ENCODE assay signal across 17 cellular contexts in the genomic region with DNA sequence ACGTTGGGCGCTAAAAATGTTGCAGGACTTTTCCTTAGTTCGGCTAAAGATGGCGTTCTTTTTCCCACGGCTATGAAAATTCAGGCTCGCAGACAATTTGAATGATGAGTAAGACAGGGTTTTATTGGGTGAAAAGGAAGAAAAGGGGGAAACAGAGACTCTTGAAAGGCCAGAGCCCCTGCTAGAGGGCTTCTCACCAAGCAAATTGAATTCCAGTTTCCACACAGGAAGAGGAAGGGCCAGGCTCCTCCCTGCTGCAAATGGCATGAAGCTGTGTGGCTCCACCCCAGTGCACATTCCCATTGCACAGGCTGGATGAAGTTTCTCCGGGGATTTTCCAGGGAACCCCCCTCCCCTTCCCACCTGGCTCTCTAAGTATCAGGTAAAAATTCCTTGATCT.
A peak's percentile ranks its signal among the peaks of the same experiment; 100 is the strongest.
DNase-seq lines count a peak whose midpoint lies in the region; TF ChIP-seq lines count a peak whose summit lies in the region.
"Had no signal": no experiment of that assay in that cellular context is flagged by ENCODE, and none has a peak within 500 bp of the region (broad histone marks: within the 10 kb centered on the region; RNA-seq: fewer than 3 reads in every experiment).

No MANE protein-coding gene starts in this region.

- H3K4me1 ChIP-seq in mammary epithelial cell (ENCODE audit: insufficient read depth, low read length), result no peaks in the 10 kb centered on the region

- CTCF ChIA-PET in mammary epithelial cell (lab: Charles Lee; ENCODE audit: low non-redundant PET), result no interaction called here

- TF ChIP-seq CTCF in mammary epithelial cell (conservative IDR thresholded peaks at IDR 0.05 in 1 of 2, IDR thresholded peaks at IDR 0.05 in 1 of 2; ENCODE audit: extremely low read depth in 1 of 2, insufficient read depth in 1 of 2, low read depth in 1 of 2, low read length in 2 of 2), result no peak

- H3K27ac ChIP-seq in mammary epithelial cell (ENCODE audit: insufficient read depth, low read depth, low read length), result no peak overlapping the region

- peaks cover 3% of the 10 kb centered on the region for H3K9me3 ChIP-seq in mammary epithelial cell (replicated peaks; ENCODE audit: insufficient read depth, low read length)

- H3K4me3 ChIP-seq in mammary epithelial cell (replicated peaks in 1 of 3; ENCODE audit: insufficient read depth in 1 of 3, low read depth in 2 of 3, low read length in 3 of 3), result no peak overlapping the region

- peak; percentile 12 for DNase-seq in A172 (ENCODE audit: low spot score)
- DNase-seq in DMS53 treated with DMSO at 0.1 percent for 48 hours (lab: John Stamatoyannopoulos, UW; ENCODE audit: unreplicated experiment), result peak; percentile 25
- peak; percentile 11 for DNase-seq in NCI-H146 treated with DMSO at 0.1 percent for 48 hours (lab: John Stamatoyannopoulos, UW; ENCODE audit: unreplicated experiment)
- peak; percentile 2 for DNase-seq in SK-N-DZ (ENCODE audit: low spot score)
- no peak for DNase-seq in NCI-H82 treated with DMSO at 0.1 percent for 48 hours (lab: John Stamatoyannopoulos, UW; ENCODE audit: unreplicated experiment)
- DNase-seq in mammary epithelial cell, result no peak
- DNase-seq in retina, result no peak
- no peak for DNase-seq in cerebellar nuclear complex (lab: John Stamatoyannopoulos, UW)
- DNase-seq: AML-193; CD4-positive, alpha-beta memory T cell; EL; H9; KBM-7; NCI-H1092; NCI-H187 treated with DMSO at 0.1 percent for 48 hours; NCI-H526 treated with DMSO at 0.1 percent for 48 hours; SIG-M5 had no signal

- no peak overlapping the region for H2AFZ ChIP-seq in mammary epithelial cell (ENCODE audit: low read depth, low read length)

- intact Hi-C loops in mammary epithelial cell (cut with micrococcal nuclease), result no loop called here

- no peaks in the 10 kb centered on the region for H3K79me2 ChIP-seq in mammary epithelial cell (ENCODE audit: insufficient read depth, low read length)

- H3K9ac ChIP-seq in mammary epithelial cell (ENCODE audit: insufficient read depth, low read length), result no peak overlapping the region

- no peak overlapping the region for H3K4me2 ChIP-seq in mammary epithelial cell (ENCODE audit: insufficient read depth, low read depth, low read length)

- no peaks in the 10 kb centered on the region for H3K27me3 ChIP-seq in mammary epithelial cell (ENCODE audit: insufficient read depth, low read length)

- BruUV-seq in mammary epithelial cell (replicated peaks; lab: Mats Ljungman, UMichigan), result no TSS peak

- no peaks in the 10 kb centered on the region for H4K20me1 ChIP-seq in mammary epithelial cell (ENCODE audit: insufficient read depth, low read length)

- dilution Hi-C loops in mammary epithelial cell (cut with HindIII; ENCODE audit: low sequenced_read_pairs), result no loop called here

- 87% methylated on average over 7 of the region's 7 CpGs for WGBS in mammary epithelial cell (ENCODE audit: low coverage, missing lambda C conversion rate)

- H3K36me3 ChIP-seq in mammary epithelial cell (ENCODE audit: insufficient read depth, low read length), result no peaks in the 10 kb centered on the region

- in situ Hi-C loops in mammary epithelial cell (cut with MboI; ENCODE audit: low sequenced_read_pairs in 2 of 2), result no loop called here

Comparison
In these comparisons a context has a peak if more than half of its experiments do, and no peak if none do; other contexts are left out.
1. DNase-seq: peak in A172 (single experiment), DMS53 treated with DMSO at 0.1 percent for 48 hours (single experiment), NCI-H146 treated with DMSO at 0.1 percent for 48 hours (single experiment) and SK-N-DZ (single experiment); none in NCI-H82 treated with DMSO at 0.1 percent for 48 hours (single experiment), mammary epithelial cell (single experiment), retina (single experiment) and cerebellar nuclear complex (0 of 2).